Comparison of ENCODE assay signal across 25 cellular contexts in genomic region chr15:40856736-40857135, GRCh38. TPM values are rescaled to one million over a fixed set of nuclear protein-coding genes. Genes with fewer than 3 reads are reported as not detected.
DNase-seq lines count a peak whose midpoint lies in the region; ATAC-seq and TF ChIP-seq lines count a peak whose summit lies in the region.
"Had no signal": no experiment of that assay in that cellular context is flagged by ENCODE, and none has a peak within 500 bp of the region (broad histone marks: within the 10 kb centered on the region; RNA-seq: fewer than 3 reads in every experiment).

No MANE protein-coding gene starts in this region.

- no peak for ATAC-seq in HG03159 (IDR thresholded peaks at IDR 0.05; ENCODE audit: unreplicated experiment)

- H3K4me3 ChIP-seq in Loucy (ENCODE audit: low read length, poor library complexity, severe bottlenecking) (no peak overlapping the region), left ventricle myocardium inferior (no peak overlapping the region)
- H3K4me3 ChIP-seq: GM12878, GM23248, SJSA1 had no signal

- H3K27ac ChIP-seq in epithelial cell of prostate (peak overlapping the region; percentile 72), caudate nucleus (ENCODE audit: low read depth, low read length) (no peak overlapping the region), left ventricle myocardium inferior (replicated peaks) (no peak overlapping the region)
- H3K27ac ChIP-seq: GM23248, SJSA1 had no signal

- H3K36me3 ChIP-seq in Loucy (ENCODE audit: insufficient read depth, low read length) (no peaks in the 10 kb centered on the region), left ventricle myocardium inferior (no peaks in the 10 kb centered on the region)
- H3K36me3 ChIP-seq: SJSA1 had no signal

- H3K4me1 ChIP-seq in Loucy (ENCODE audit: insufficient read depth, low read length, poor library complexity, severe bottlenecking) (no peaks in the 10 kb centered on the region), left ventricle myocardium inferior (peaks cover 7% of the 10 kb centered on the region)

- H3K4me2 ChIP-seq in Loucy (ENCODE audit: low read depth, low read length, poor library complexity, severe bottlenecking): no peak overlapping the region

- no peaks in the 10 kb centered on the region for H4K20me1 ChIP-seq in Loucy (ENCODE audit: insufficient read depth, low read length, poor library complexity, severe bottlenecking)

- H3K9me3 ChIP-seq in Loucy (ENCODE audit: insufficient read depth, low read depth, low read length): no peaks in the 10 kb centered on the region
- H3K9me3 ChIP-seq in left ventricle myocardium inferior (replicated peaks): no peaks in the 10 kb centered on the region
- H3K9me3 ChIP-seq: SJSA1 had no signal

- H3K9ac ChIP-seq in Loucy (ENCODE audit: low read depth, low read length, poor library complexity, severe bottlenecking): no peak overlapping the region
- H3K9ac ChIP-seq: GM23248 had no signal

- no peaks in the 10 kb centered on the region for H3F3A ChIP-seq in Loucy (ENCODE audit: low read depth)

- H2AFZ ChIP-seq in Loucy (ENCODE audit: low read length): peak overlapping the region; percentile 96; the same call in 1 of the 2 replicates
- H2AFZ ChIP-seq: GM23248 had no signal

- H3K27me3 ChIP-seq in Loucy (ENCODE audit: insufficient read depth, low read length, poor library complexity, severe bottlenecking): no peaks in the 10 kb centered on the region
- H3K27me3 ChIP-seq in left ventricle myocardium inferior (ENCODE audit: low read depth): peaks cover 35% of the 10 kb centered on the region
- H3K27me3 ChIP-seq: SJSA1 had no signal

- DNase-seq in AG20443 (ENCODE audit: low spot score): peak; percentile 5
- no peak for DNase-seq in epithelial cell of prostate (ENCODE audit: low read depth, low spot score)
- peak; percentile 69 for DNase-seq in posterior vena cava (ENCODE audit: low spot score)
- DNase-seq in caudate nucleus (lab: John Stamatoyannopoulos, UW): no peak
- DNase-seq in left ventricle myocardium inferior: no peak
- DNase-seq in NCI-H1105 treated with DMSO at 0.1 percent for 48 hours (lab: John Stamatoyannopoulos, UW): no peak
- DNase-seq: activated CD4-positive, CD25-positive, alpha-beta regulatory T cell; activated CD8-positive, alpha-beta T cell treated with anti-CD3 and anti-CD28 coated beads for 36 hours; CD4-positive, alpha-beta T cell; effector memory CD4-positive, alpha-beta T cell; GM23248; KG1; NCI-H2029; NCI-H226; NCI-H82 had no signal

- no peaks in the 10 kb centered on the region for H3K79me2 ChIP-seq in Loucy (ENCODE audit: insufficient read depth, low read length)

- TF ChIP-seq CTCF in Loucy (conservative IDR thresholded peaks at IDR 0.05; ENCODE audit: low read length) (no peak), left ventricle myocardium inferior (IDR thresholded peaks at IDR 0.05; ENCODE audit: borderline replicate concordance) (no peak)

- intact Hi-C loops in posterior vena cava (cut with DNase I) (loop anchor here in 1 of 2 donors (5.0 kb wide), 2 partner anchors 36 to 326 kb away; partner anchors contain the start of gene VPS18), left ventricle myocardium inferior (cut with micrococcal nuclease) (no loop called here)

- no peaks in the 10 kb centered on the region for H3K9me2 ChIP-seq in Loucy (replicated peaks; ENCODE audit: low read depth, low read length)

RNA-seq across cellular contexts. Expression of gene SPINT1, which starts 12.9 kb away (rescaled TPM):
- total RNA-seq in posterior vena cava: 1 to 10 TPM; 1.7 to 3.2 TPM
- total RNA-seq in left ventricle myocardium inferior: 0.55 TPM

RNA-seq across cellular contexts. Expression of gene RHOV, which starts 17.3 kb away (rescaled TPM):
- total RNA-seq in posterior vena cava: not detected
- total RNA-seq in left ventricle myocardium inferior: not detected
- total RNA-seq: GM23248, SJSA1 had no signal

RNA-seq across cellular contexts. Expression of gene PPP1R14D, which starts 28.2 kb away (rescaled TPM):
- total RNA-seq in posterior vena cava (not detected), left ventricle myocardium inferior (not detected)
- total RNA-seq: activated CD8-positive, alpha-beta T cell treated with anti-CD3 and anti-CD28 coated beads for 36 hours; cardiac septum; CD4-positive, alpha-beta T cell; glomerular endothelial cell; GM12878; GM23248; neural crest cell; renal cortical epithelial cell; SJSA1; T-helper 1 cell treated with Interleukin-12 subunit alpha and Interleukin-12 subunit beta and Interleukin-4 antibody, amounts not matched to agents 30 ng/mL and 1 ng/mL, for 36 hours; temporal lobe had no signal

RNA-seq across cellular contexts. Expression of gene VPS18, which starts 37.5 kb away (rescaled TPM):
- total RNA-seq in posterior vena cava (10 to 100 TPM; 21.9 to 23.3 TPM), left ventricle myocardium inferior (21.3 TPM)

RNA-seq across cellular contexts. Expression of gene DNAJC17, which starts 49.5 kb away (rescaled TPM):
- total RNA-seq in posterior vena cava: 10 to 100 TPM; 18.3 to 22.9 TPM
- 16.0 TPM for total RNA-seq in left ventricle myocardium inferior

Comparison
In these comparisons a context has a peak if more than half of its experiments do, and no peak if none do; other contexts are left out.
1. DNase-seq: peak in AG20443 (single experiment) and posterior vena cava (single experiment); none in epithelial cell of prostate (single experiment), caudate nucleus (0 of 61), left ventricle myocardium inferior (single experiment) and NCI-H1105 treated with DMSO at 0.1 percent for 48 hours (single experiment).